In the genomic region with DNA sequence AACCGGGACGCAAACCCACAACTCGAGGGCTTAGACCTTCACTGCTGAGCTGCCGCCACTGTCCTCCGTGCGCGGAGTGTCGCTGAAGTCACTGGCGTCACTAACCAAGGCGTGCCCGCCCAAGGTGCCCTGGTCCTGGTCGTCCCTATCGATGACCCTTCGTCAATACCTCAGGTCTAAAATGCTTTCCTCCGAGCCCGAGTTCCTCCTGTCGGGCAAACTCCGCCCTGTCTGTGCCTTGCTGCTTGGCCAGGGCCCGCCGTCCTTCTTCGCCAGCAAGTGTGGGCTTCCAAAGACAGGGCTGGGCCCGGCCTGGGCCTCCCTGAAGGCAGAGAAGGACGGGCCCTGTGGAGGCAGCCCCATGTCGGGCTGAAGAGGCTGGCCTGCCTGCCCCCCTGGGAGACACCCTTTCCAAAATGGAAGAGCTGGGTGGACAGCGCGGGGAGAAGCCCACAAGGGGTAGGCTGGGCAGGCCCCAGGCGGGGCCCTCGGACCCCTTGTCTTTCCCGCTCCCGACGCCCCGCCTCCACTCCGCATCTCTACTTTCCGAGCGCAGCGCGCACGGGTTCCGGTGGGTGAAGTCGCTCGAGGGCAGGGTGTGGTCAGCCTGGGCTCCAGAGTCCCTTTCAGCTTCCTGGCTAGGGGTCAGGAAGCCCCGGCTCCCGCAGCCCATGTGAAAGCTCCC, we compare ENCODE assay signal across 2 cellular contexts.
TF ChIP-seq lines count a peak whose summit lies in the region.

No MANE protein-coding gene starts in this region.

TF ChIP-seq in GM23338, 12 proteins besides CTCF, POLR2A, EP300 and RAD21:
- TF ChIP-seq, protein P1, sequence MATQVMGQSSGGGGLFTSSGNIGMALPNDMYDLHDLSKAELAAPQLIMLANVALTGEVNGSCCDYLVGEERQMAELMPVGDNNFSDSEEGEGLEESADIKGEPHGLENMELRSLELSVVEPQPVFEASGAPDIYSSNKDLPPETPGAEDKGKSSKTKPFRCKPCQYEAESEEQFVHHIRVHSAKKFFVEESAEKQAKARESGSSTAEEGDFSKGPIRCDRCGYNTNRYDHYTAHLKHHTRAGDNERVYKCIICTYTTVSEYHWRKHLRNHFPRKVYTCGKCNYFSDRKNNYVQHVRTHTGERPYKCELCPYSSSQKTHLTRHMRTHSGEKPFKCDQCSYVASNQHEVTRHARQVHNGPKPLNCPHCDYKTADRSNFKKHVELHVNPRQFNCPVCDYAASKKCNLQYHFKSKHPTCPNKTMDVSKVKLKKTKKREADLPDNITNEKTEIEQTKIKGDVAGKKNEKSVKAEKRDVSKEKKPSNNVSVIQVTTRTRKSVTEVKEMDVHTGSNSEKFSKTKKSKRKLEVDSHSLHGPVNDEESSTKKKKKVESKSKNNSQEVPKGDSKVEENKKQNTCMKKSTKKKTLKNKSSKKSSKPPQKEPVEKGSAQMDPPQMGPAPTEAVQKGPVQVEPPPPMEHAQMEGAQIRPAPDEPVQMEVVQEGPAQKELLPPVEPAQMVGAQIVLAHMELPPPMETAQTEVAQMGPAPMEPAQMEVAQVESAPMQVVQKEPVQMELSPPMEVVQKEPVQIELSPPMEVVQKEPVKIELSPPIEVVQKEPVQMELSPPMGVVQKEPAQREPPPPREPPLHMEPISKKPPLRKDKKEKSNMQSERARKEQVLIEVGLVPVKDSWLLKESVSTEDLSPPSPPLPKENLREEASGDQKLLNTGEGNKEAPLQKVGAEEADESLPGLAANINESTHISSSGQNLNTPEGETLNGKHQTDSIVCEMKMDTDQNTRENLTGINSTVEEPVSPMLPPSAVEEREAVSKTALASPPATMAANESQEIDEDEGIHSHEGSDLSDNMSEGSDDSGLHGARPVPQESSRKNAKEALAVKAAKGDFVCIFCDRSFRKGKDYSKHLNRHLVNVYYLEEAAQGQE (IDR thresholded peaks at IDR 0.05; ENCODE audit: unreplicated experiment) = no peak

TF ChIP-seq in WTC11, 78 proteins besides CTCF, POLR2A, EP300 and RAD21 (continued from another document):
- TF ChIP-seq, protein P2, sequence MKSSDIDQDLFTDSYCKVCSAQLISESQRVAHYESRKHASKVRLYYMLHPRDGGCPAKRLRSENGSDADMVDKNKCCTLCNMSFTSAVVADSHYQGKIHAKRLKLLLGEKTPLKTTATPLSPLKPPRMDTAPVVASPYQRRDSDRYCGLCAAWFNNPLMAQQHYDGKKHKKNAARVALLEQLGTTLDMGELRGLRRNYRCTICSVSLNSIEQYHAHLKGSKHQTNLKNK (CRISPR knock-in tag; IDR thresholded peaks at IDR 0.05) = no peak
- TF ChIP-seq, protein P3, sequence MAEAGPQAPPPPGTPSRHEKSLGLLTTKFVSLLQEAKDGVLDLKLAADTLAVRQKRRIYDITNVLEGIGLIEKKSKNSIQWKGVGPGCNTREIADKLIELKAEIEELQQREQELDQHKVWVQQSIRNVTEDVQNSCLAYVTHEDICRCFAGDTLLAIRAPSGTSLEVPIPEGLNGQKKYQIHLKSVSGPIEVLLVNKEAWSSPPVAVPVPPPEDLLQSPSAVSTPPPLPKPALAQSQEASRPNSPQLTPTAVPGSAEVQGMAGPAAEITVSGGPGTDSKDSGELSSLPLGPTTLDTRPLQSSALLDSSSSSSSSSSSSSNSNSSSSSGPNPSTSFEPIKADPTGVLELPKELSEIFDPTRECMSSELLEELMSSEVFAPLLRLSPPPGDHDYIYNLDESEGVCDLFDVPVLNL (CRISPR knock-in tag; IDR thresholded peaks at IDR 0.05; ENCODE audit: borderline replicate concordance, low read depth) = no peak
- no peak for TF ChIP-seq ZNF263 (CRISPR knock-in tag; IDR thresholded peaks at IDR 0.05; ENCODE audit: low read depth)
- TF ChIP-seq, protein P4, sequence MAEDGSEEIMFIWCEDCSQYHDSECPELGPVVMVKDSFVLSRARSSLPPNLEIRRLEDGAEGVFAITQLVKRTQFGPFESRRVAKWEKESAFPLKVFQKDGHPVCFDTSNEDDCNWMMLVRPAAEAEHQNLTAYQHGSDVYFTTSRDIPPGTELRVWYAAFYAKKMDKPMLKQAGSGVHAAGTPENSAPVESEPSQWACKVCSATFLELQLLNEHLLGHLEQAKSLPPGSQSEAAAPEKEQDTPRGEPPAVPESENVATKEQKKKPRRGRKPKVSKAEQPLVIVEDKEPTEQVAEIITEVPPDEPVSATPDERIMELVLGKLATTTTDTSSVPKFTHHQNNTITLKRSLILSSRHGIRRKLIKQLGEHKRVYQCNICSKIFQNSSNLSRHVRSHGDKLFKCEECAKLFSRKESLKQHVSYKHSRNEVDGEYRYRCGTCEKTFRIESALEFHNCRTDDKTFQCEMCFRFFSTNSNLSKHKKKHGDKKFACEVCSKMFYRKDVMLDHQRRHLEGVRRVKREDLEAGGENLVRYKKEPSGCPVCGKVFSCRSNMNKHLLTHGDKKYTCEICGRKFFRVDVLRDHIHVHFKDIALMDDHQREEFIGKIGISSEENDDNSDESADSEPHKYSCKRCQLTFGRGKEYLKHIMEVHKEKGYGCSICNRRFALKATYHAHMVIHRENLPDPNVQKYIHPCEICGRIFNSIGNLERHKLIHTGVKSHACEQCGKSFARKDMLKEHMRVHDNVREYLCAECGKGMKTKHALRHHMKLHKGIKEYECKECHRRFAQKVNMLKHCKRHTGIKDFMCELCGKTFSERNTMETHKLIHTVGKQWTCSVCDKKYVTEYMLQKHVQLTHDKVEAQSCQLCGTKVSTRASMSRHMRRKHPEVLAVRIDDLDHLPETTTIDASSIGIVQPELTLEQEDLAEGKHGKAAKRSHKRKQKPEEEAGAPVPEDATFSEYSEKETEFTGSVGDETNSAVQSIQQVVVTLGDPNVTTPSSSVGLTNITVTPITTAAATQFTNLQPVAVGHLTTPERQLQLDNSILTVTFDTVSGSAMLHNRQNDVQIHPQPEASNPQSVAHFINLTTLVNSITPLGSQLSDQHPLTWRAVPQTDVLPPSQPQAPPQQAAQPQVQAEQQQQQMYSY (CRISPR knock-in tag; IDR thresholded peaks at IDR 0.05) = no peak
- TF ChIP-seq, protein P5, sequence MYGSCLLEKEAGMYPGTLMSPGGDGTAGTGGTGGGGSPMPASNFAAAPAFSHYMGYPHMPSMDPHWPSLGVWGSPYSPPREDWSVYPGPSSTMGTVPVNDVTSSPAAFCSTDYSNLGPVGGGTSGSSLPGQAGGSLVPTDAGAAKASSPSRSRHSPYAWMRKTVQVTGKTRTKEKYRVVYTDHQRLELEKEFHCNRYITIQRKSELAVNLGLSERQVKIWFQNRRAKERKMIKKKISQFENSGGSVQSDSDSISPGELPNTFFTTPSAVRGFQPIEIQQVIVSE (CRISPR knock-in tag; IDR thresholded peaks at IDR 0.05; ENCODE audit: borderline replicate concordance) = no peak
- no peak for TF ChIP-seq ZNF219 (CRISPR knock-in tag; IDR thresholded peaks at IDR 0.05; ENCODE audit: borderline replicate concordance)
- no peak for TF ChIP-seq FOXP1 (CRISPR knock-in tag; IDR thresholded peaks at IDR 0.05; ENCODE audit: borderline replicate concordance)
- no peak for TF ChIP-seq NR2C2 (CRISPR knock-in tag; IDR thresholded peaks at IDR 0.05)
TF ChIP-seq in WTC11: peak in this region for 0.
